In genomic region chr20:47995661-47996060, GRCh38 we compare ENCODE assay signal across 8 cellular contexts.
"Had no signal": no experiment of that assay in that cellular context is flagged by ENCODE, and none has a peak within 500 bp of the region (broad histone marks: within the 10 kb centered on the region; RNA-seq: fewer than 3 reads in every experiment).

No MANE protein-coding gene starts in this region.

- H2AFZ ChIP-seq: GM23248 had no signal

- DNase-seq: GM23248, H7, HFFc6 had no signal

- H3K27ac Mint-ChIP-seq: HFFc6, IgD-negative memory B cell had no signal

- FAIRE-seq: HepG2 had no signal

- H3K27ac ChIP-seq: GM23248, HL-60 had no signal

- H3K9ac ChIP-seq: GM23248 had no signal

- H3K4me1 ChIP-seq: HAP-1 had no signal

- H3K4me3 Mint-ChIP-seq: HFFc6, IgD-negative memory B cell had no signal

- H3K4me1 Mint-ChIP-seq: IgD-negative memory B cell had no signal

- ATAC-seq: HCT116, HepG2 had no signal

- H3K36me3 ChIP-seq: HAP-1 had no signal

- H3K4me3 ChIP-seq: GM23248, HAP-1 had no signal
